ENCODE assay signal across 10 cellular contexts in the genomic region with DNA sequence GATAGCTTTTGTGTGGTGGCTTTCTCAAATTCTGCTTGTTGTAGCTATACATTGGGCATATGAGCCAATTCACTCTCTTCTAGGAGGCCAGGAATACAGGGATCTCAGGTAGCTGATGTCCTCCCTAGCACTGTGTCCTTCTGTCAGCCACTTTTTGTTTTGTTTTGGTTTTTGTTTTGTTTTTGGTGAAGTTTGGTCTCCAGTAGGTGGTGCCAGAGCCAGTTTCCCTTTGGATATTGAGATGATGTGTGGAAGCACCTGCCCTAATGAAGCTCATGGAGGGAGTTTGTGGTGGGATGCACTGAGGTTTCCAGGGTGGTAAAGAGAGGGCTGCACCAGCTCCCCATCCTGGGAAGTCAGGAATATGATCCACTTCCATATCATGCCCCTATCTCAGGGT.
DNase-seq lines count a peak whose midpoint lies in the region; ATAC-seq, FAIRE-seq and TF ChIP-seq lines count a peak whose summit lies in the region.
"Had no signal": no experiment of that assay in that cellular context is flagged by ENCODE, and none has a peak within 500 bp of the region (broad histone marks: within the 10 kb centered on the region; RNA-seq: fewer than 3 reads in every experiment).

No MANE protein-coding gene starts in this region.

- no peak overlapping the region for H3K4me3 Mint-ChIP-seq in chondrocyte (ENCODE audit: unreplicated experiment)
- H3K4me3 Mint-ChIP-seq: CD4-positive, alpha-beta T cell; natural killer cell treated with Interleukin-12 subunit alpha and Interleukin-12 subunit beta and Interleukin-15 and Interleukin-18, amount 100 ng/mL, for 72 hours had no signal

- peaks cover 9% of the 10 kb centered on the region for H3K36me3 Mint-ChIP-seq in chondrocyte (ENCODE audit: low read depth)

- H3K27me3 ChIP-seq in BE2C (no peaks in the 10 kb centered on the region), esophagus muscularis mucosa (no peaks in the 10 kb centered on the region)

- TF ChIP-seq CTCF in BE2C (IDR thresholded peaks at IDR 0.05; ENCODE audit: low read depth, low read length) (peak; percentile 68), chondrocyte (IDR thresholded peaks at IDR 0.05) (peak; percentile 62), esophagus muscularis mucosa (IDR thresholded peaks at IDR 0.05) (no peak)

- intact Hi-C loops in esophagus muscularis mucosa (cut with DNase I): no loop called here

- no peak for TF ChIP-seq POLR2A in esophagus muscularis mucosa (IDR thresholded peaks at IDR 0.05; ENCODE audit: low read depth)

- peaks cover 7% of the 10 kb centered on the region for H3K4me1 Mint-ChIP-seq in chondrocyte (ENCODE audit: low read depth)

- no peak overlapping the region for H3K27ac Mint-ChIP-seq in chondrocyte (ENCODE audit: unreplicated experiment)
- H3K27ac Mint-ChIP-seq: CD4-positive, alpha-beta T cell; natural killer cell treated with Interleukin-12 subunit alpha and Interleukin-12 subunit beta and Interleukin-15 and Interleukin-18, amount 100 ng/mL, for 72 hours had no signal

- DNase-seq in BE2C: peak; percentile 15
- no peak for DNase-seq in chondrocyte (ENCODE audit: low spot score)
- DNase-seq in activated gamma-delta T cell (lab: John Stamatoyannopoulos, UW): no peak
- DNase-seq in esophagus muscularis mucosa (ENCODE audit: extremely low spot score): no peak
- DNase-seq in GM19239 (ENCODE audit: insufficient read length, low spot score): no peak
- DNase-seq in NCI-H510A (lab: John Stamatoyannopoulos, UW): no peak
- DNase-seq: CD4-positive, alpha-beta T cell had no signal

- H3K9me3 ChIP-seq in BE2C (no peaks in the 10 kb centered on the region), esophagus muscularis mucosa (peaks cover 0 to 4% (median 0%) of the 10 kb centered on the region in 4 donors)

- ATAC-seq in GM19438 (IDR thresholded peaks at IDR 0.05; ENCODE audit: low read depth, unreplicated experiment) (peak; percentile 55), HG03280 (IDR thresholded peaks at IDR 0.05; ENCODE audit: unreplicated experiment) (peak; percentile 65)

- peaks cover 29% of the 10 kb centered on the region for H3K9me3 Mint-ChIP-seq in chondrocyte (ENCODE audit: low read depth)

- H3K4me1 ChIP-seq in BE2C (no peaks in the 10 kb centered on the region), esophagus muscularis mucosa (no peaks in the 10 kb centered on the region)

- no peaks in the 10 kb centered on the region for H3K27me3 Mint-ChIP-seq in chondrocyte (ENCODE audit: low read depth)
- H3K27me3 Mint-ChIP-seq: CD4-positive, alpha-beta T cell; natural killer cell treated with Interleukin-12 subunit alpha and Interleukin-12 subunit beta and Interleukin-15 and Interleukin-18, amount 100 ng/mL, for 72 hours had no signal

- no peak overlapping the region for H3K27ac ChIP-seq in esophagus muscularis mucosa (replicated peaks in 1 of 4)

- H3K36me3 ChIP-seq in BE2C (no peaks in the 10 kb centered on the region), esophagus muscularis mucosa (no peaks in the 10 kb centered on the region)

- H3K4me3 ChIP-seq in BE2C (ENCODE audit: low read depth, low read length) (no peak overlapping the region), esophagus muscularis mucosa (no peak overlapping the region)

- no peak for FAIRE-seq in GM19239 (lab: Jason Lieb, UNC)

- TF ChIP-seq EP300 in esophagus muscularis mucosa (IDR thresholded peaks at IDR 0.05): no peak

Comparison
In these comparisons a context has a peak if more than half of its experiments do, and no peak if none do; other contexts are left out.
1. CTCF ChIP-seq: peak in BE2C (single experiment) and chondrocyte (single experiment); none in esophagus muscularis mucosa (0 of 3).